ENCODE assay signal across 13 cellular contexts in genomic region chr7:122303971-122304603, GRCh38. TPM values are rescaled to one million over a fixed set of nuclear protein-coding genes. Genes with fewer than 3 reads are reported as not detected.
DNase-seq lines count a peak whose midpoint lies in the region; ATAC-seq and TF ChIP-seq lines count a peak whose summit lies in the region.
"Had no signal": no experiment of that assay in that cellular context is flagged by ENCODE, and none has a peak within 500 bp of the region (broad histone marks: within the 10 kb centered on the region; RNA-seq: fewer than 3 reads in every experiment).

No MANE protein-coding gene starts in this region.

- intact Hi-C loops in left lung (cut with DNase I) = no loop called here
- intact Hi-C loops in activated CD4-positive, alpha-beta memory T cell treated with anti-CD3 and anti-CD28 coated beads for 36 hours (cut with micrococcal nuclease) = no loop called here

- H3K4me1 Mint-ChIP-seq in activated CD4-positive, alpha-beta T cell treated with anti-CD3 and anti-CD28 coated beads, Interleukin-2, amount 10 ng/mL, durations not matched to agents 7 days and 5 days = peaks cover 3% of the 10 kb centered on the region
- peaks cover 54% of the 10 kb centered on the region for H3K4me1 Mint-ChIP-seq in WTC11
- no peaks in the 10 kb centered on the region for H3K4me1 Mint-ChIP-seq in activated CD4-positive, alpha-beta memory T cell treated with anti-CD3 and anti-CD28 coated beads for 36 hours (ENCODE audit: low read depth)
- H3K4me1 Mint-ChIP-seq: activated B cell treated with CpG ODN at 0.5 μM for 24 hours had no signal

- H3K27me3 Mint-ChIP-seq in activated CD4-positive, alpha-beta T cell treated with anti-CD3 and anti-CD28 coated beads, Interleukin-2, amount 10 ng/mL, durations not matched to agents 7 days and 5 days = peaks cover 85% of the 10 kb centered on the region
- H3K27me3 Mint-ChIP-seq in WTC11 (ENCODE audit: low read depth) = peaks cover 96% of the 10 kb centered on the region
- peaks cover 69% of the 10 kb centered on the region for H3K27me3 Mint-ChIP-seq in activated CD4-positive, alpha-beta memory T cell treated with anti-CD3 and anti-CD28 coated beads for 36 hours

- peaks cover 98 to 100% of the 10 kb centered on the region in 2 donors for H3K27me3 ChIP-seq in left lung
- H3K27me3 ChIP-seq in suprapubic skin = peaks cover 100% of the 10 kb centered on the region

- H3K36me3 ChIP-seq in left lung (no peaks in the 10 kb centered on the region), suprapubic skin (no peaks in the 10 kb centered on the region)
- H3K36me3 ChIP-seq: BLaER1 treated with 17β-estradiol and CSF1 and Interleukin-3, amounts not matched to agents 10 nM and 100 nM; esophagus squamous epithelium had no signal

- H3K27ac ChIP-seq in left lung (no peak overlapping the region), suprapubic skin (no peak overlapping the region)
- H3K27ac ChIP-seq: BLaER1 treated with 17β-estradiol and CSF1 and Interleukin-3, amounts not matched to agents 10 nM and 100 nM; esophagus squamous epithelium had no signal

- DNase-seq in activated CD4-positive, alpha-beta T cell treated with anti-CD3 and anti-CD28 coated beads, Interleukin-2, amount 10 ng/mL, durations not matched to agents 7 days and 5 days = no peak
- DNase-seq in activated CD4-positive, alpha-beta T cell treated with anti-CD3 and anti-CD28 coated beads, Interleukin-2, amount 50 U/mL, for 4 hours = no peak
- DNase-seq in WTC11 (ENCODE audit: low spot score) (peak; percentile 58), left lung (no peak), suprapubic skin (ENCODE audit: low spot score in 2 of 2) (peak in 1 of 2 donors; percentile 79), HuH-7 (ENCODE audit: low spot score) (no peak)
- no peak for DNase-seq in stimulated activated CD4-positive, alpha-beta T cell treated with anti-CD3 and anti-CD28 coated beads, Interleukin-2, amount 100 ng/mL, for 48 hours
- DNase-seq in activated CD4-positive, alpha-beta memory T cell treated with anti-CD3 and anti-CD28 coated beads for 36 hours = no peak
- DNase-seq: activated B cell treated with CpG ODN at 0.5 μM for 24 hours; esophagus squamous epithelium; stimulated activated CD4-positive, alpha-beta T cell treated with anti-CD3 and anti-CD28 coated beads, Interleukin-15, amount 100 ng/mL, for 24 hours had no signal

- H3K9me3 Mint-ChIP-seq in activated CD4-positive, alpha-beta T cell treated with anti-CD3 and anti-CD28 coated beads, Interleukin-2, amount 10 ng/mL, durations not matched to agents 7 days and 5 days = peaks cover 3% of the 10 kb centered on the region
- H3K9me3 Mint-ChIP-seq in WTC11 = no peaks in the 10 kb centered on the region
- no peaks in the 10 kb centered on the region for H3K9me3 Mint-ChIP-seq in activated CD4-positive, alpha-beta memory T cell treated with anti-CD3 and anti-CD28 coated beads for 36 hours
- H3K9me3 Mint-ChIP-seq: activated B cell treated with CpG ODN at 0.5 μM for 24 hours had no signal

- no peak overlapping the region for H3K4me3 Mint-ChIP-seq in activated CD4-positive, alpha-beta T cell treated with anti-CD3 and anti-CD28 coated beads, Interleukin-2, amount 10 ng/mL, durations not matched to agents 7 days and 5 days
- peak overlapping the region; percentile 92 for H3K4me3 Mint-ChIP-seq in WTC11
- H3K4me3 Mint-ChIP-seq in activated CD4-positive, alpha-beta memory T cell treated with anti-CD3 and anti-CD28 coated beads for 36 hours = no peak overlapping the region
- H3K4me3 Mint-ChIP-seq: activated B cell treated with CpG ODN at 0.5 μM for 24 hours, memory B cell had no signal

- ATAC-seq in WTC11 (peak; percentile 27), left lung (peak; percentile 39)

- WGBS in suprapubic skin = 7% methylated on average over 18 of the region's 46 CpGs

- TF ChIP-seq CTCF in WTC11 (IDR thresholded peaks at IDR 0.05) (no peak), left lung (IDR thresholded peaks at IDR 0.05) (no peak), suprapubic skin (IDR thresholded peaks at IDR 0.05) (no peak)

- TF ChIP-seq POLR2A in suprapubic skin (IDR thresholded peaks at IDR 0.05) = no peak

- H3K4me3 ChIP-seq in left lung (no peak overlapping the region), suprapubic skin (peak overlapping the region; percentile 37)
- H3K4me3 ChIP-seq: BLaER1 treated with 17β-estradiol and CSF1 and Interleukin-3, amounts not matched to agents 10 nM and 100 nM had no signal

- CTCF ChIA-PET in activated CD4-positive, alpha-beta T cell treated with anti-CD3 and anti-CD28 coated beads, Interleukin-2, amount 10 ng/mL, durations not matched to agents 7 days and 5 days (lab: Charles Lee) = no interaction called here
- CTCF ChIA-PET in WTC11 (lab: Charles Lee) = interaction anchor here (1.0 kb wide), 2 partner anchors 8 to 112 kb away, joined by 3 to 5 read pairs; no protein-coding TSS in a partner anchor
- CTCF ChIA-PET in activated CD4-positive, alpha-beta memory T cell treated with anti-CD3 and anti-CD28 coated beads for 36 hours (lab: Charles Lee) = no interaction called here

- POLR2A ChIA-PET in activated CD4-positive, alpha-beta T cell treated with anti-CD3 and anti-CD28 coated beads, Interleukin-2, amount 10 ng/mL, durations not matched to agents 7 days and 5 days (lab: Charles Lee) = no interaction called here
- POLR2A ChIA-PET in WTC11 (lab: Charles Lee) = no interaction called here
- POLR2A ChIA-PET in activated CD4-positive, alpha-beta memory T cell treated with anti-CD3 and anti-CD28 coated beads for 36 hours (lab: Charles Lee) = no interaction called here

- peaks cover 4% of the 10 kb centered on the region for H3K36me3 Mint-ChIP-seq in activated CD4-positive, alpha-beta T cell treated with anti-CD3 and anti-CD28 coated beads, Interleukin-2, amount 10 ng/mL, durations not matched to agents 7 days and 5 days (ENCODE audit: low read depth)
- H3K36me3 Mint-ChIP-seq in WTC11 = no peaks in the 10 kb centered on the region
- no peaks in the 10 kb centered on the region for H3K36me3 Mint-ChIP-seq in activated CD4-positive, alpha-beta memory T cell treated with anti-CD3 and anti-CD28 coated beads for 36 hours

- TF ChIP-seq EP300 in suprapubic skin (IDR thresholded peaks at IDR 0.05) = no peak

- H3K27ac Mint-ChIP-seq in activated CD4-positive, alpha-beta T cell treated with anti-CD3 and anti-CD28 coated beads, Interleukin-2, amount 10 ng/mL, durations not matched to agents 7 days and 5 days = peak overlapping the region; percentile 46
- H3K27ac Mint-ChIP-seq in WTC11 = peak overlapping the region; percentile 50
- H3K27ac Mint-ChIP-seq in activated CD4-positive, alpha-beta memory T cell treated with anti-CD3 and anti-CD28 coated beads for 36 hours = no peak overlapping the region
- H3K27ac Mint-ChIP-seq: activated B cell treated with CpG ODN at 0.5 μM for 24 hours, memory B cell had no signal

- H3K9me3 ChIP-seq in left lung = no peaks in the 10 kb centered on the region
- H3K9me3 ChIP-seq in suprapubic skin = no peaks in the 10 kb centered on the region
- H3K9me3 ChIP-seq: esophagus squamous epithelium had no signal

- peaks cover 3 to 17% of the 10 kb centered on the region in 2 donors for H3K4me1 ChIP-seq in left lung
- peaks cover 56% of the 10 kb centered on the region for H3K4me1 ChIP-seq in suprapubic skin
- H3K4me1 ChIP-seq: BLaER1 treated with 17β-estradiol and CSF1 and Interleukin-3, amounts not matched to agents 10 nM and 100 nM had no signal

TF ChIP-seq in WTC11, 78 proteins besides CTCF, POLR2A, EP300 and RAD21 (continues in another document):
- TF ChIP-seq ZNF396 (CRISPR knock-in tag; IDR thresholded peaks at IDR 0.05; ENCODE audit: borderline replicate concordance) = no peak
- no peak for TF ChIP-seq CBFB (CRISPR knock-in tag; IDR thresholded peaks at IDR 0.05; ENCODE audit: low read depth)
- peak; percentile 50; the same call in 1 of the 2 replicates for TF ChIP-seq FOXP1 (CRISPR knock-in tag; IDR thresholded peaks at IDR 0.05; ENCODE audit: borderline replicate concordance)
- 0 out of 2 replicates have a peak, but pooled peaks have one; percentile 21 for TF ChIP-seq ARID4B (CRISPR knock-in tag; IDR thresholded peaks at IDR 0.05; ENCODE audit: borderline replicate concordance)

RNA-seq across cellular contexts. Expression of gene FEZF1, which starts 0.5 kb away (rescaled TPM):
- total RNA-seq in activated CD4-positive, alpha-beta T cell treated with anti-CD3 and anti-CD28 coated beads, Interleukin-2, amount 10 ng/mL, durations not matched to agents 7 days and 5 days = not detected
- total RNA-seq in WTC11 (2021) (11.1 to 20.0 TPM (median 11.6 TPM) in 3 replicates), left lung (not detected), suprapubic skin (not detected)
- total RNA-seq in activated CD4-positive, alpha-beta memory T cell treated with anti-CD3 and anti-CD28 coated beads for 36 hours = not detected
- total RNA-seq: activated B cell treated with CpG ODN at 0.5 μM for 24 hours, esophagus squamous epithelium had no signal

Comparison
In these comparisons a context has a peak if more than half of its experiments do, and no peak if none do; other contexts are left out.
1. RNA of gene FEZF1, which starts 0.5 kb away (total RNA-seq): 11.1 to 20.0 TPM in WTC11; not detected in left lung, not detected in activated CD4-positive, alpha-beta T cell treated with anti-CD3 and anti-CD28 coated beads, Interleukin-2, amount 10 ng/mL, durations not matched to agents 7 days and 5 days, not detected in suprapubic skin and not detected in activated CD4-positive, alpha-beta memory T cell treated with anti-CD3 and anti-CD28 coated beads for 36 hours; every median in the first group is over 10 times any median in the second.